In the genomic region with DNA sequence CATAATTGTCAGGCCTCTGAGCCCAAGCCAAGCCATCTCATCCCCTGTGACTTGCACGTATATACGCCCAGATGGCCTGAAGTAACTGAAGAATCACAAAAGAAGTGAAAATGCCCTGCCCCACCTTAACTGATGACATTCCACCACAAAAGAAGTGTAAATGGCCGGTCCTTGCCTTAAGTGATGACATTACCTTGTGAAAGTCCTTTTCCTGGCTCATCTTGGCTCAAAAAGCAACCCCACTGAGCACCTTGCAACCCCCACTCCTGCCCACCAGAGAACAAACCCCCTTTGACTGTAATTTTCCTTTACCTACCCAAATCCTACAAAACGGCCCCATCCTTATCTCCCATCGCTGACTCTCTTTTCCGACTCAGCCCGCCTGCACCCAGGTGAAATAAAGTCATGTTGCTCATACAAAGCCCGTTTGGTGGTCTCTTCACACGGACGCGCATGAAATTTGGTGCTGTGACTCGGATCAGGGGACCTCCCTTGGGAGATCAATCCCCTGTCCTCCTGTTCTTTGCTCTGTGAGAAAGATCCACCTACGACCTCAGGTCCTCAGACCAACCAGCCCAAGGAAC, we compare ENCODE assay signal across 8 cellular contexts.
DNase-seq lines count a peak whose midpoint lies in the region; FAIRE-seq and TF ChIP-seq lines count a peak whose summit lies in the region.
"Not testable (repeated sequence)": the region's sequence is repeated elsewhere in the genome, so short reads cannot be mapped to it uniquely, and the experiment has no call there.

No MANE protein-coding gene starts in this region.

- not testable (repeated sequence) for H2AK5ac ChIP-seq in H9 (ENCODE audit: insufficient read length, low read length); H1 (ENCODE audit: low read depth, low read length); mesendoderm (ENCODE audit: low read length)

- peaks cover 5 to 39% (median 34%) of the 10 kb centered on the region in 3 experiments; a peak in 6 of 7 replicates for H3K36me3 Mint-ChIP-seq in H9 (ENCODE audit: insufficient read depth in 1 of 3, low read depth in 3 of 3)

- H3K36me3 ChIP-seq in ES-I3 (ENCODE audit: insufficient read depth, low read length); HUES64 (ENCODE audit: insufficient read depth, low read length); iPS DF 6.9 (ENCODE audit: control insufficient read depth, insufficient read depth, low read length); iPS-18a (ENCODE audit: control insufficient read depth, low read depth, low read length); mesendoderm (ENCODE audit: control insufficient read depth, insufficient read depth, low read length): not testable (repeated sequence)
- peaks cover 0 to 10% (median 2%) of the 10 kb centered on the region in 4 experiments; a peak in 3 of 8 replicates for H3K36me3 ChIP-seq in H1 (ENCODE audit: control insufficient read depth in 2 of 4, insufficient read depth in 4 of 4, low read length in 3 of 4)

- H3K18ac ChIP-seq in H9 (ENCODE audit: insufficient read length, low read depth, low read length); mesendoderm (ENCODE audit: low read length): not testable (repeated sequence)
- peak overlapping the region; percentile 48; the same call in 1 of the 2 replicates for H3K18ac ChIP-seq in H1 (ENCODE audit: extremely low read depth, low read length)

- not testable (repeated sequence) for H2BK15ac ChIP-seq in H9 (ENCODE audit: low read depth, low read length); H1 (ENCODE audit: low read length); mesendoderm (replicated peaks; ENCODE audit: low read depth)

- H3K79me2 ChIP-seq in H9 (ENCODE audit: insufficient read depth, low read length) (peaks cover 19% of the 10 kb centered on the region; the same call in 1 of the 2 replicates), H1 (ENCODE audit: control insufficient read depth in 1 of 2, insufficient read depth in 2 of 2, low read length in 2 of 2) (peaks cover 5 to 75% of the 10 kb centered on the region in 2 experiments; a peak in 3 of 4 replicates)
- H3K79me2 ChIP-seq in mesendoderm (ENCODE audit: control insufficient read depth, insufficient read depth, low read length): not testable (repeated sequence)

- not testable (repeated sequence) for H2BK20ac ChIP-seq in H9 (ENCODE audit: low read depth, low read length, poor library complexity, severe bottlenecking); H1 (ENCODE audit: low read length)

- not testable (repeated sequence) for H3K79me1 ChIP-seq in H9 (ENCODE audit: insufficient read depth, low read depth, low read length, poor library complexity, severe bottlenecking); H1 (ENCODE audit: low read depth, low read length); mesendoderm (ENCODE audit: low read length)

- H3K9me3 ChIP-seq in ES-I3 (ENCODE audit: control insufficient read depth, insufficient read depth, low read length); H9 (ENCODE audit: control insufficient read depth, low read depth, low read length); HUES64 (ENCODE audit: insufficient read depth, low read depth, low read length); H1 (ENCODE audit: insufficient read depth in 2 of 2, low read depth in 1 of 2, low read length in 1 of 2); iPS DF 6.9 (ENCODE audit: control insufficient read depth, insufficient read depth, low read length); iPS-18a (ENCODE audit: control insufficient read depth, low read depth, low read length): not testable (repeated sequence)

- H4K20me1 ChIP-seq in H9 (ENCODE audit: control insufficient read depth, insufficient read depth, insufficient read length); H1 (replicated peaks in 1 of 2; ENCODE audit: control insufficient read depth in 1 of 2, insufficient read depth in 2 of 2, low read length in 2 of 2): not testable (repeated sequence)

- not testable (repeated sequence) for H4K91ac ChIP-seq in H9 (ENCODE audit: insufficient read length, low read depth, low read length); H1 (replicated peaks; ENCODE audit: insufficient read length, low read length)

- TF ChIP-seq CTCF in H9 (conservative IDR thresholded peaks at IDR 0.05); H1 (IDR thresholded peaks at IDR 0.05; ENCODE audit: control extremely low read depth in 1 of 3, insufficient read depth in 1 of 3, low read depth in 1 of 3, low read length in 3 of 3): not testable (repeated sequence)

- not testable (repeated sequence) for H3K23me2 ChIP-seq in H9 (ENCODE audit: insufficient read length, low read depth, low read length, poor library complexity, severe bottlenecking); H1 (ENCODE audit: low read depth, low read length)

- TF ChIP-seq EP300 in H1 (IDR thresholded peaks at IDR 0.05; ENCODE audit: borderline replicate concordance in 1 of 2, low read depth in 2 of 2, low read length in 2 of 2): not testable (repeated sequence)

- not testable (repeated sequence) for H3K56ac ChIP-seq in H9 (ENCODE audit: insufficient read length, low read depth, low read length); H1 (replicated peaks; ENCODE audit: insufficient read length, low read depth, low read length)
- peak overlapping the region; percentile 49 for H3K56ac ChIP-seq in mesendoderm (ENCODE audit: low read length)

- not testable (repeated sequence) for H4K8ac ChIP-seq in H9 (replicated peaks; ENCODE audit: insufficient read length, low read depth, low read length); H1 (ENCODE audit: extremely low read depth, insufficient read depth, low read length); mesendoderm (ENCODE audit: low read depth, low read length)

- not testable (repeated sequence) for FAIRE-seq in H1 (lab: Jason Lieb, UNC)

- H3K14ac ChIP-seq in H9 (ENCODE audit: insufficient read depth, low read length); H1 (ENCODE audit: insufficient read length): not testable (repeated sequence)

- H3K4me2 ChIP-seq in H9 (ENCODE audit: insufficient read depth, insufficient read length, low read length) (peak overlapping the region; percentile 37), H1 (ENCODE audit: insufficient read depth in 1 of 2, low read depth in 2 of 2, low read length in 2 of 2) (peak overlapping the region; percentile 71 to 85; a peak in 3 of 4 replicates)
- not testable (repeated sequence) for H3K4me2 ChIP-seq in mesendoderm (ENCODE audit: low read length)

- not testable (repeated sequence) for H2BK12ac ChIP-seq in H9 (ENCODE audit: insufficient read length, low read depth, low read length); H1 (ENCODE audit: low read depth, low read length)

- peaks cover 72 to 74% of the 10 kb centered on the region in 2 experiments for H3K4me1 Mint-ChIP-seq in H9

- CTCF ChIA-PET in H1 (lab: Charles Lee; ENCODE audit: partially characterized antibody): not testable (repeated sequence)

- H3K4ac ChIP-seq in H9 (ENCODE audit: low read depth, low read length); H1 (replicated peaks; ENCODE audit: insufficient read length, low read depth, low read length); mesendoderm (ENCODE audit: low read depth, low read length): not testable (repeated sequence)

- not testable (repeated sequence) for H2BK5ac ChIP-seq in H9 (ENCODE audit: insufficient read length, low read length); mesendoderm (ENCODE audit: low read length)
- H2BK5ac ChIP-seq in H1 (ENCODE audit: low read depth, low read length): peak overlapping the region; percentile 91; the same call in 1 of the 2 replicates

- DNase-seq in H9 (peak; percentile 56), H1 (ENCODE audit: low read depth in 1 of 2, low spot score in 2 of 2) (peak; percentile 17 to 68), mesendoderm (peak; percentile 45)
- DNase-seq in epithelial cell of prostate (ENCODE audit: low read depth, low spot score); iPS DF 6.9 (ENCODE audit: low read depth, low spot score): not testable (repeated sequence)

- POLR2A ChIA-PET in H1 (lab: Charles Lee; ENCODE audit: partially characterized antibody): not testable (repeated sequence)

- H3K9ac ChIP-seq in ES-I3 (ENCODE audit: low read depth, low read length) (peak overlapping the region; percentile 91), H9 (ENCODE audit: extremely low read depth, insufficient read length, low read length) (peak overlapping the region; percentile 97), HUES64 (ENCODE audit: low read depth, low read length) (peak overlapping the region; percentile 92), H1 (replicated peaks in 1 of 4; ENCODE audit: extremely low read depth in 1 of 4, low read depth in 3 of 4, low read length in 3 of 4) (peak overlapping the region in 3 of 4 experiments; percentile 13 to 37 (median 27); a peak in 4 of 7 replicates), iPS-18a (ENCODE audit: low read length) (peak overlapping the region; percentile 85), mesendoderm (ENCODE audit: low read length) (peak overlapping the region; percentile 27)

- H3K27me3 ChIP-seq in H9 (ENCODE audit: insufficient read depth, low read length); HUES64 (ENCODE audit: insufficient read depth, low read length); H1 (replicated peaks in 1 of 4; ENCODE audit: control insufficient read depth in 3 of 4, extremely low read depth in 1 of 4, insufficient read depth in 3 of 4, low read length in 3 of 4); iPS DF 6.9 (ENCODE audit: control insufficient read depth, insufficient read depth, low read length); iPS-18a (ENCODE audit: control insufficient read depth, insufficient read depth, low read length); mesendoderm (ENCODE audit: insufficient read depth, low read length, poor library complexity): not testable (repeated sequence)

- H3K27me3 Mint-ChIP-seq in H9 (ENCODE audit: low read depth): not testable (repeated sequence)

- peak overlapping the region; percentile 92 to 95 for H3K4me3 Mint-ChIP-seq in H9

- H3T11ph ChIP-seq in H9 (ENCODE audit: low read length): not testable (repeated sequence)

- H3K27ac ChIP-seq in H9 (ENCODE audit: insufficient read length, low read depth, low read length) (peak overlapping the region; percentile 32), HUES64 (ENCODE audit: low read depth, low read length) (peak overlapping the region; percentile 96), H1 (ENCODE audit: low read depth, low read length) (0 out of 2 replicates have a peak overlapping the region, but pooled peaks have one; percentile 14), epithelial cell of prostate (peak overlapping the region; percentile 26)
- H3K27ac ChIP-seq in iPS DF 6.9 (ENCODE audit: low read length); iPS-18a (ENCODE audit: low read length); mesendoderm (ENCODE audit: low read depth, low read length): not testable (repeated sequence)

- H3K4me3 ChIP-seq in HUES64 (ENCODE audit: low read length) (peak overlapping the region; percentile 84), H1 (ENCODE audit: extremely low read depth in 1 of 4, insufficient read depth in 2 of 4, low read depth in 3 of 4, low read length in 4 of 4) (peak overlapping the region; percentile 50 to 94 (median 77); a peak in 7 of 8 replicates), iPS DF 6.9 (ENCODE audit: low read length) (peak overlapping the region; percentile 87; the same call in 1 of the 2 replicates), iPS-18a (ENCODE audit: low read length) (peak overlapping the region; percentile 80)
- not testable (repeated sequence) for H3K4me3 ChIP-seq in mesendoderm (ENCODE audit: low read length)

- not testable (repeated sequence) for TF ChIP-seq RAD21 in H1 (IDR thresholded peaks at IDR 0.05 in 1 of 2, conservative IDR thresholded peaks at IDR 0.05 in 1 of 2; ENCODE audit: low read depth in 2 of 2, low read length in 2 of 2)

- H4K5ac ChIP-seq in H9 (ENCODE audit: insufficient read length, low read depth, low read length); H1 (ENCODE audit: insufficient read length, low read depth, low read length); mesendoderm (ENCODE audit: low read length): not testable (repeated sequence)

- H3K23ac ChIP-seq in H9 (ENCODE audit: insufficient read length, low read depth, low read length); H1 (ENCODE audit: insufficient read length); mesendoderm (ENCODE audit: low read length): not testable (repeated sequence)

- not testable (repeated sequence) for H3K9me3 Mint-ChIP-seq in H9

- TF ChIP-seq POLR2A in H1 (IDR thresholded peaks at IDR 0.05; ENCODE audit: control extremely low read depth in 1 of 2, low read depth in 2 of 2, low read length in 2 of 2): peak in 1 of 2 experiments; percentile 60; a peak in 2 of 3 replicates

- not testable (repeated sequence) for H2BK120ac ChIP-seq in H9 (ENCODE audit: low read depth, low read length, poor library complexity, severe bottlenecking); H1 (replicated peaks; ENCODE audit: low read depth, low read length); mesendoderm (ENCODE audit: low read depth, low read length)

- H3K4me1 ChIP-seq in ES-I3 (ENCODE audit: insufficient read depth, low read length) (peaks cover 39% of the 10 kb centered on the region), HUES64 (ENCODE audit: insufficient read depth, low read length) (peaks cover 44% of the 10 kb centered on the region), iPS-18a (ENCODE audit: control insufficient read depth, low read depth, low read length) (peaks cover 41% of the 10 kb centered on the region)
- not testable (repeated sequence) for H3K4me1 ChIP-seq in H9 (ENCODE audit: insufficient read depth, low read length); H1 (replicated peaks in 1 of 4; ENCODE audit: control insufficient read depth in 3 of 4, insufficient read depth in 4 of 4, low read length in 3 of 4); iPS DF 6.9 (ENCODE audit: control insufficient read depth, insufficient read depth, low read length); mesendoderm (ENCODE audit: control insufficient read depth, low read depth, low read length)

- WGBS in H9 (ENCODE audit: extremely low coverage, insufficient read length, low lambda C conversion rate): no CpG with 5 or more reads among the region's 13 CpGs
- 2% methylated on average over 13 of the region's 13 CpGs for WGBS in HUES64
- WGBS in H1 (ENCODE audit: extremely low coverage in 1 of 2, insufficient coverage in 1 of 2, insufficient read length in 1 of 2, insufficient replicate concordance in 2 of 2, low coverage in 1 of 2, low lambda C conversion rate in 2 of 2, missing lambda C conversion rate in 1 of 2), 2 experiments: 3% methylated on average over 13 of the region's 13 CpGs; no CpG with 5 or more reads in 1 of the 2 experiments
- WGBS in iPS DF 6.9 (ENCODE audit: insufficient coverage, insufficient read length): no CpG with 5 or more reads among the region's 13 CpGs
- no CpG with 5 or more reads among the region's 13 CpGs for WGBS in mesendoderm (ENCODE audit: extremely low coverage, insufficient coverage, low lambda C conversion rate)

- H3K27ac Mint-ChIP-seq in H9: peak overlapping the region; percentile 90 to 99 (median 98)

- not testable (repeated sequence) for H2AFZ ChIP-seq in H9 (ENCODE audit: low read length); H1 (ENCODE audit: low read length)

Comparison
In these comparisons a context has a peak if more than half of its experiments do, and no peak if none do; other contexts are left out.
1. H3K9ac ChIP-seq: peak in every context shown above with its lines; median percentile 97 in H9; 92 in HUES64; 91 in ES-I3; 85 in iPS-18a; 27 in H1; 27 in mesendoderm.